ENCODE assay signal across 8 cellular contexts in the genomic region with DNA sequence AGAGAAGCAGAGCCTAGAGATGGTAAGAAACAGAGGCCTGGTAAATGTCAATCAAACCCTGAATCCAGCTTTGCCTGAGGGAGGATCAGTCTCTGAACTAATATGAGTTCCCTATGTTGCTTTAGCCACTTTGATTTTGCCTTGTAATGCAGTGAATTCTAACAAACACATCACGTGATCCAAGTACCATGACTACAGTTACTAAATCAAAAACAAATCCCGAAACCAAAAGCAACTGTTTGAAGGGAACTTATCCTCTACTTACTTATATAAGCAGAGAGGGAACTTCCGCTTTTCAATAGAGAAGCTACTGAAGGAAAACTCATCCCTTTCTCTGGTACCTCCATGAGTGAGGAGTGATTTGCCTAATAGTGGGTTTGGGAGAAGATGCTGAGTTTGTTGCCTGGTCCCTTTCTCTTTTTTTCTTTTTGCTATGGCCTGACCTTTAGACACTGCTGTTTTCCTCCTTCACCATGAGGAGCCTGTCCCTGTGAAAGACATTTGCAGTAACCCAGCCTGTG. TPM values are rescaled to one million over a fixed set of nuclear protein-coding genes. Genes with fewer than 3 reads are reported as not detected.
DNase-seq lines count a peak whose midpoint lies in the region; ATAC-seq, FAIRE-seq and TF ChIP-seq lines count a peak whose summit lies in the region.

No MANE protein-coding gene starts in this region.

- no peak overlapping the region for H2AFZ ChIP-seq in PC-9

- H3K79me2 ChIP-seq in PC-9 (ENCODE audit: low read depth), result no peaks in the 10 kb centered on the region

- no peaks in the 10 kb centered on the region for H3K9me3 ChIP-seq in PC-9 (ENCODE audit: insufficient read depth, low read depth)
- H3K9me3 ChIP-seq in pancreas, result no peaks in the 10 kb centered on the region

- H3F3A ChIP-seq in PC-9 (ENCODE audit: insufficient read depth, low read depth), result peaks cover 23% of the 10 kb centered on the region

- ATAC-seq in esophagus mucosa (peak; percentile 33), pancreas (peak in 3 of 4 donors; percentile 43 to 73 (median 72)), GM18909 (IDR thresholded peaks at IDR 0.05; ENCODE audit: poor library complexity, unreplicated experiment) (no peak), GM21717 (IDR thresholded peaks at IDR 0.05; ENCODE audit: unreplicated experiment) (no peak)

- FAIRE-seq in GM12891 (lab: Jason Lieb, UNC) (peak; percentile 94), pancreas (lab: Jason Lieb, UNC) (no peak), RCC 7860 (lab: Jason Lieb, UNC) (no peak)

- CTCF ChIA-PET in HEK293T (lab: Yijun Ruan, JAX), result no interaction called here
- CTCF ChIA-PET in PC-9 (lab: Charles Lee), result no interaction called here

- peak overlapping the region; percentile 46 for H3K4me2 ChIP-seq in PC-9

- no peaks in the 10 kb centered on the region for H4K20me1 ChIP-seq in PC-9 (ENCODE audit: insufficient read depth)

- H3K27me3 ChIP-seq in PC-9 (ENCODE audit: insufficient read depth, low read depth) (no peaks in the 10 kb centered on the region), pancreas (no peaks in the 10 kb centered on the region)

- no TSS peak for BruUV-seq in PC-9 (replicated peaks; lab: Mats Ljungman, UMichigan)

- DNase-seq in GM12891 (ENCODE audit: insufficient read length, low spot score) (no peak), HEK293T (ENCODE audit: extremely low spot score) (no peak), PC-9 (no peak), pancreas (no peak), RCC 7860 (ENCODE audit: low spot score) (no peak)

- no peaks in the 10 kb centered on the region for H3K9me2 ChIP-seq in PC-9 (ENCODE audit: insufficient read depth)

- no peak overlapping the region for H3K4me3 ChIP-seq in PC-9
- no peak overlapping the region for H3K4me3 ChIP-seq in pancreas

- TF ChIP-seq CTCF in PC-9 (conservative IDR thresholded peaks at IDR 0.05) (no peak), pancreas (IDR thresholded peaks at IDR 0.05) (no peak)

- no peaks in the 10 kb centered on the region for H3K36me3 ChIP-seq in PC-9 (ENCODE audit: low read depth)
- no peaks in the 10 kb centered on the region for H3K36me3 ChIP-seq in pancreas

- peak; percentile 51 for TF ChIP-seq POLR2A in GM12891 (IDR thresholded peaks at IDR 0.05; ENCODE audit: low read depth, low read length)

- H3K27ac ChIP-seq in PC-9, result peak overlapping the region; percentile 33; the same call in 1 of the 2 replicates
- peak overlapping the region in 2 of 4 donors; percentile 66 to 74 for H3K27ac ChIP-seq in pancreas

- H3K4me1 ChIP-seq in PC-9 (replicated peaks; ENCODE audit: insufficient read depth), result peaks cover 25% of the 10 kb centered on the region
- H3K4me1 ChIP-seq in pancreas, result peaks cover 14 to 21% (median 14%) of the 10 kb centered on the region in 3 donors

- intact Hi-C loops in PC-9 (cut with micrococcal nuclease; ENCODE audit: unreplicated experiment) (loop anchor here (5.0 kb wide), 1 partner anchor 34 kb away; no protein-coding TSS in a partner anchor), pancreas (cut with DNase I) (loop anchor here in 2 of 3 donors (10.0 kb wide), 2 partner anchors 46 to 76 kb away; no protein-coding TSS in a partner anchor)

- POLR2A ChIA-PET in HEK293T (lab: Yijun Ruan, JAX) (interaction anchor here (1.1 to 1.2 kb wide), 2 partner anchors 23 to 141 kb away, joined by 3 read pairs; a partner anchor contains a TSS), PC-9 (lab: Charles Lee; ENCODE audit: unreplicated experiment) (no interaction called here)

- WGBS in pancreas, 2 donors, result 73 to 80% methylated on average over 3 of the region's 3 CpGs

TF ChIP-seq in GM12891, 5 proteins besides CTCF, POLR2A, EP300 and RAD21:
- no peak for TF ChIP-seq PAX5 (IDR thresholded peaks at IDR 0.05; ENCODE audit: insufficient read depth, low read length, severe bottlenecking)
- TF ChIP-seq TAF1 (IDR thresholded peaks at IDR 0.05; ENCODE audit: low read depth, low read length), result peak; percentile 25; the same call in 1 of the 2 replicates
- TF ChIP-seq SPI1 (IDR thresholded peaks at IDR 0.05; ENCODE audit: low read depth, low read length), result peak; percentile 80
- no peak; the same call in 1 of the 2 replicates for TF ChIP-seq POLR2AphosphoS5 (IDR thresholded peaks at IDR 0.05; ENCODE audit: low read depth, low read length)

TF ChIP-seq in HEK293T, 16 proteins besides CTCF, POLR2A, EP300 and RAD21:
- TF ChIP-seq, protein P1, sequence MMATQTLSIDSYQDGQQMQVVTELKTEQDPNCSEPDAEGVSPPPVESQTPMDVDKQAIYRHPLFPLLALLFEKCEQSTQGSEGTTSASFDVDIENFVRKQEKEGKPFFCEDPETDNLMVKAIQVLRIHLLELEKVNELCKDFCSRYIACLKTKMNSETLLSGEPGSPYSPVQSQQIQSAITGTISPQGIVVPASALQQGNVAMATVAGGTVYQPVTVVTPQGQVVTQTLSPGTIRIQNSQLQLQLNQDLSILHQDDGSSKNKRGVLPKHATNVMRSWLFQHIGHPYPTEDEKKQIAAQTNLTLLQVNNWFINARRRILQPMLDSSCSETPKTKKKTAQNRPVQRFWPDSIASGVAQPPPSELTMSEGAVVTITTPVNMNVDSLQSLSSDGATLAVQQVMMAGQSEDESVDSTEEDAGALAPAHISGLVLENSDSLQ (IDR thresholded peaks at IDR 0.05), result peak; percentile 58
- no peak for TF ChIP-seq HDGF (IDR thresholded peaks at IDR 0.05; ENCODE audit: borderline replicate concordance)
- no peak for TF ChIP-seq BHLHE40 (IDR thresholded peaks at IDR 0.05; ENCODE audit: borderline replicate concordance)
TF ChIP-seq in HEK293T: peak in this region for 1.

RNA-seq across cellular contexts. Expression of a gene that starts 7.7 kb away (rescaled TPM):
- 18.9 TPM for polyA plus RNA-seq in GM12891 (2012; ENCODE audit: low read depth, missing spikeins)
- total RNA-seq in PC-9 (2021) (16.0 and 18.3 TPM in 2 replicates), esophagus mucosa (14.4 TPM), pancreas (1 to 10 TPM; 4.6 to 9.0 (median 6.2) TPM)
- polyA plus RNA-seq in pancreas, result 1 to 10 TPM; 2.2 to 5.8 TPM

RNA-seq across cellular contexts. Expression of a gene that starts 23.1 kb away (rescaled TPM):
- polyA plus RNA-seq in GM12891 (2012; ENCODE audit: low read depth, missing spikeins), result 22.4 TPM
- total RNA-seq in PC-9 (2021) (58.3 and 66.8 TPM in 2 replicates), esophagus mucosa (13.0 TPM), pancreas (10 to 100 TPM; 14.7 to 25.3 (median 17.6) TPM)
- polyA plus RNA-seq in pancreas, result 10 to 100 TPM; 31.0 to 54.5 TPM

Comparison
In these comparisons a context has a peak if more than half of its experiments do, and no peak if none do; other contexts are left out.
1. ATAC-seq: peak in esophagus mucosa (single experiment) and pancreas (3 of 4); none in GM18909 (single experiment) and GM21717 (single experiment).